Comparison of ENCODE assay signal across 19 cellular contexts in genomic region chr14:42469637-42470426, GRCh38.
A peak's percentile ranks its signal among the peaks of the same experiment; 100 is the strongest.
DNase-seq lines count a peak whose midpoint lies in the region; ATAC-seq and TF ChIP-seq lines count a peak whose summit lies in the region.
"Had no signal": no experiment of that assay in that cellular context is flagged by ENCODE, and none has a peak within 500 bp of the region (broad histone marks: within the 10 kb centered on the region; RNA-seq: fewer than 3 reads in every experiment).

No MANE protein-coding gene starts in this region.

- H3K4me3 ChIP-seq in SK-N-SH (ENCODE audit: low read depth in 2 of 2, low read length in 1 of 2): peak overlapping the region in 1 of 2 experiments; percentile 0; a peak in 1 of 4 replicates
- no peak overlapping the region for H3K4me3 ChIP-seq in osteoblast (ENCODE audit: insufficient read depth, low read length)
- no peak overlapping the region for H3K4me3 ChIP-seq in adrenal gland
- no peak overlapping the region for H3K4me3 ChIP-seq in ascending aorta
- H3K4me3 ChIP-seq: sigmoid colon, thoracic aorta had no signal

- H3K4me2 ChIP-seq in SK-N-SH (peak overlapping the region; percentile 41; the same call in 1 of the 2 replicates), osteoblast (ENCODE audit: insufficient read depth, low read length) (no peak overlapping the region)

- peaks cover 4% of the 10 kb centered on the region; the same call in 1 of the 2 replicates for H3K9me3 Mint-ChIP-seq in WTC11
- H3K9me3 Mint-ChIP-seq: brain had no signal

- no peak for ATAC-seq in SK-N-SH treated with all-trans-retinoic acid at 6 μM for 48 hours
- ATAC-seq in WTC11: no peak

- 2% methylated on average over 6 of the region's 6 CpGs for WGBS in SK-N-SH (ENCODE audit: low lambda C conversion rate)
- 74 to 77% (median 74%) methylated on average over 6 of the region's 6 CpGs for WGBS in adrenal gland, 4 donors

- peaks cover 9% of the 10 kb centered on the region for H3K27me3 Mint-ChIP-seq in WTC11 (ENCODE audit: low read depth)
- H3K27me3 Mint-ChIP-seq: brain; CD4-positive, alpha-beta T cell had no signal

- H3K27ac ChIP-seq in SK-N-SH (ENCODE audit: low read depth in 2 of 2, low read length in 1 of 2): no peak overlapping the region
- H3K27ac ChIP-seq in osteoblast (ENCODE audit: low read depth, low read length): no peak overlapping the region
- no peak overlapping the region for H3K27ac ChIP-seq in adrenal gland
- no peak overlapping the region for H3K27ac ChIP-seq in ascending aorta
- H3K27ac ChIP-seq: neutrophil, sigmoid colon, thoracic aorta had no signal

- H3K9me2 ChIP-seq in SK-N-SH: no peaks in the 10 kb centered on the region

- no peaks in the 10 kb centered on the region for H4K20me1 ChIP-seq in SK-N-SH (ENCODE audit: insufficient read depth)
- no peaks in the 10 kb centered on the region for H4K20me1 ChIP-seq in osteoblast (ENCODE audit: insufficient read depth, low read length)

- TF ChIP-seq CTCF in SK-N-SH (IDR thresholded peaks at IDR 0.05) (no peak), WTC11 (IDR thresholded peaks at IDR 0.05) (no peak), osteoblast (IDR thresholded peaks at IDR 0.05; ENCODE audit: extremely low read depth, low read depth, low read length) (no peak), adrenal gland (IDR thresholded peaks at IDR 0.05) (no peak), ascending aorta (IDR thresholded peaks at IDR 0.05) (no peak)

- POLR2A ChIA-PET in SK-N-SH (lab: Yijun Ruan, JAX) (no interaction called here), WTC11 (lab: Charles Lee) (no interaction called here)

- DNase-seq in SK-N-SH: no peak
- peak; percentile 37 for DNase-seq in M059J (ENCODE audit: low read depth)
- DNase-seq in WTC11 (ENCODE audit: low spot score): no peak
- peak; percentile 35 for DNase-seq in osteoblast (ENCODE audit: insufficient read length, low spot score, missing footprints)
- no peak for DNase-seq in adrenal gland
- no peak for DNase-seq in ascending aorta (ENCODE audit: low spot score in 2 of 2)
- no peak for DNase-seq in cerebellar cortex (ENCODE audit: low spot score)
- DNase-seq: 8988T; activated CD8-positive, alpha-beta memory T cell treated with anti-CD3 and anti-CD28 coated beads, Interleukin-2, amount 50 U/mL, for 4 hours; activated naive CD4-positive, alpha-beta T cell; CD4-positive, alpha-beta T cell; NCI-H1417; NCI-H345; sigmoid colon had no signal

- no peak overlapping the region for H2AFZ ChIP-seq in SK-N-SH (ENCODE audit: low read depth)
- no peak overlapping the region for H2AFZ ChIP-seq in osteoblast (ENCODE audit: low read length)

- peak overlapping the region; percentile 36; the same call in 1 of the 2 replicates for H3K27ac Mint-ChIP-seq in WTC11
- H3K27ac Mint-ChIP-seq: CD4-positive, alpha-beta T cell; mesothelial cell of epicardium had no signal

- no peak for TF ChIP-seq EP300 in SK-N-SH (IDR thresholded peaks at IDR 0.05; ENCODE audit: borderline replicate concordance in 1 of 2, low read depth in 1 of 2, low read length in 1 of 2)

- no peak for TF ChIP-seq RAD21 in SK-N-SH (IDR thresholded peaks at IDR 0.05; ENCODE audit: low read length)

- H3K4me1 ChIP-seq in SK-N-SH (ENCODE audit: control insufficient read depth in 1 of 2, insufficient read depth in 2 of 2, low read depth in 1 of 2, low read length in 1 of 2) (no peaks in the 10 kb centered on the region), osteoblast (ENCODE audit: insufficient read depth, low read length) (no peaks in the 10 kb centered on the region), adrenal gland (replicated peaks in 1 of 2) (no peaks in the 10 kb centered on the region), ascending aorta (no peaks in the 10 kb centered on the region)
- H3K4me1 ChIP-seq: sigmoid colon had no signal

- H3K4me1 Mint-ChIP-seq in WTC11: peaks cover 17% of the 10 kb centered on the region
- H3K4me1 Mint-ChIP-seq: brain, mesothelial cell of epicardium had no signal

- no peak for TF ChIP-seq POLR2A in adrenal gland (IDR thresholded peaks at IDR 0.05)

- H3K36me3 ChIP-seq in SK-N-SH (replicated peaks in 1 of 2; ENCODE audit: control insufficient read depth in 1 of 2, insufficient read depth in 2 of 2, low read length in 1 of 2) (no peaks in the 10 kb centered on the region), osteoblast (ENCODE audit: insufficient read depth, low read length) (no peaks in the 10 kb centered on the region), adrenal gland (replicated peaks in 1 of 2) (no peaks in the 10 kb centered on the region), ascending aorta (no peaks in the 10 kb centered on the region)
- H3K36me3 ChIP-seq: neutrophil, sigmoid colon, thoracic aorta had no signal

- H3K27me3 ChIP-seq in SK-N-SH (ENCODE audit: insufficient read depth): no peaks in the 10 kb centered on the region
- no peaks in the 10 kb centered on the region for H3K27me3 ChIP-seq in osteoblast (ENCODE audit: insufficient read depth, low read length)
- H3K27me3 ChIP-seq in adrenal gland: no peaks in the 10 kb centered on the region
- H3K27me3 ChIP-seq in ascending aorta: no peaks in the 10 kb centered on the region
- H3K27me3 ChIP-seq: neutrophil, sigmoid colon had no signal

- intact Hi-C loops in adrenal gland (cut with DNase I) (no loop called here), ascending aorta (cut with DNase I) (no loop called here)

- no peaks in the 10 kb centered on the region for H3F3A ChIP-seq in SK-N-SH (replicated peaks; ENCODE audit: insufficient read depth)

- H3K9ac ChIP-seq in SK-N-SH: no peak overlapping the region

- H3K4me3 Mint-ChIP-seq in WTC11: no peak overlapping the region
- H3K4me3 Mint-ChIP-seq: brain; CD4-positive, alpha-beta T cell; mesothelial cell of epicardium had no signal

- H3K9me3 ChIP-seq in SK-N-SH (no peaks in the 10 kb centered on the region), osteoblast (ENCODE audit: low read depth, low read length) (no peaks in the 10 kb centered on the region), adrenal gland (replicated peaks in 1 of 3) (no peaks in the 10 kb centered on the region), ascending aorta (no peaks in the 10 kb centered on the region)
- H3K9me3 ChIP-seq: neutrophil, sigmoid colon, thoracic aorta had no signal

- H3K79me2 ChIP-seq in SK-N-SH (ENCODE audit: insufficient read depth): no peaks in the 10 kb centered on the region
- no peaks in the 10 kb centered on the region for H3K79me2 ChIP-seq in osteoblast (ENCODE audit: insufficient read depth, low read length)

- CTCF ChIA-PET in SK-N-SH (lab: Yijun Ruan, JAX) (no interaction called here), WTC11 (lab: Charles Lee) (no interaction called here)

- H3K36me3 Mint-ChIP-seq in WTC11: 0 out of 2 replicates have a peak, but pooled peaks cover 4% of the 10 kb centered on the region
- H3K36me3 Mint-ChIP-seq: brain, mesothelial cell of epicardium had no signal

TF ChIP-seq in SK-N-SH, 30 proteins besides CTCF, POLR2A, EP300 and RAD21 (continues in another document):
- TF ChIP-seq JUND (IDR thresholded peaks at IDR 0.05): no peak
- no peak for TF ChIP-seq GABPA (IDR thresholded peaks at IDR 0.05; ENCODE audit: low read depth)
- TF ChIP-seq PBX3 (IDR thresholded peaks at IDR 0.05): no peak
- no peak for TF ChIP-seq GATA2 (CRISPR knock-in tag; IDR thresholded peaks at IDR 0.05)

TF ChIP-seq in SK-N-SH treated with all-trans-retinoic acid at 6 μM for 48 hours, 23 proteins besides CTCF, POLR2A, EP300 and RAD21 (continues in another document):
- TF ChIP-seq ZFP30 (CRISPR knock-in tag; IDR thresholded peaks at IDR 0.05): no peak
- no peak for TF ChIP-seq CREB5 (CRISPR knock-in tag; IDR thresholded peaks at IDR 0.05; ENCODE audit: low read depth)
- no peak for TF ChIP-seq TOX (CRISPR knock-in tag; IDR thresholded peaks at IDR 0.05; ENCODE audit: borderline replicate concordance)
- TF ChIP-seq RARB (CRISPR knock-in tag; IDR thresholded peaks at IDR 0.05): no peak
- no peak for TF ChIP-seq TCF4 (CRISPR knock-in tag; IDR thresholded peaks at IDR 0.05; ENCODE audit: borderline replicate concordance)

TF ChIP-seq in WTC11, 78 proteins besides CTCF, POLR2A, EP300 and RAD21 (continues in another document):
- TF ChIP-seq SMAD3 (CRISPR knock-in tag; IDR thresholded peaks at IDR 0.05; ENCODE audit: borderline replicate concordance) (no peak), ELF4 (CRISPR knock-in tag; IDR thresholded peaks at IDR 0.05; ENCODE audit: low read depth) (no peak), GTF2I (CRISPR knock-in tag; conservative IDR thresholded peaks at IDR 0.05) (no peak), SOX15 (CRISPR knock-in tag; IDR thresholded peaks at IDR 0.05) (no peak), PRRX2 (CRISPR knock-in tag; IDR thresholded peaks at IDR 0.05) (no peak), STAT6 (CRISPR knock-in tag; conservative IDR thresholded peaks at IDR 0.05; ENCODE audit: low read depth) (no peak), JAZF1 (CRISPR knock-in tag; IDR thresholded peaks at IDR 0.05) (no peak), ZNF671 (CRISPR knock-in tag; IDR thresholded peaks at IDR 0.05) (no peak), NR2C2 (CRISPR knock-in tag; IDR thresholded peaks at IDR 0.05) (no peak), EMX1 (CRISPR knock-in tag; IDR thresholded peaks at IDR 0.05) (no peak), FOXJ3 (CRISPR knock-in tag; IDR thresholded peaks at IDR 0.05; ENCODE audit: borderline replicate concordance) (no peak), SP1 (CRISPR knock-in tag; conservative IDR thresholded peaks at IDR 0.05) (no peak), CREM (CRISPR knock-in tag; IDR thresholded peaks at IDR 0.05) (no peak), MXD4 (CRISPR knock-in tag; IDR thresholded peaks at IDR 0.05; ENCODE audit: borderline replicate concordance) (no peak)

Comparison
In these comparisons a context has a peak if more than half of its experiments do, and no peak if none do; other contexts are left out.
1. DNase-seq: peak in M059J (single experiment) and osteoblast (single experiment); none in SK-N-SH (single experiment), WTC11 (single experiment), adrenal gland (0 of 7), ascending aorta (0 of 2) and cerebellar cortex (single experiment).